24 cellular contexts compared by ENCODE assay signal in genomic region chr16:69118468-69118867, GRCh38. TPM values are rescaled to one million over a fixed set of nuclear protein-coding genes. Genes with fewer than 3 reads are reported as not detected.
DNase-seq lines count a peak whose midpoint lies in the region; ATAC-seq, FAIRE-seq and TF ChIP-seq lines count a peak whose summit lies in the region.
"Had no signal": no experiment of that assay in that cellular context is flagged by ENCODE, and none has a peak within 500 bp of the region (broad histone marks: within the 10 kb centered on the region; RNA-seq: fewer than 3 reads in every experiment).

No MANE protein-coding gene starts in this region.

- H3K4me3 ChIP-seq in Caco-2 (ENCODE audit: low read depth, low read length) (no peak overlapping the region), GM12878 (no peak overlapping the region)
- H3K4me3 ChIP-seq: SJCRH30 had no signal

- intact Hi-C loops in Caco-2 (cut with micrococcal nuclease; ENCODE audit: unreplicated experiment) (no loop called here), GM12878 (cut with micrococcal nuclease; ENCODE audit: unreplicated experiment) (no loop called here)

- SMC1A ChIA-PET in GM12878 (lab: Charles Lee; ENCODE audit: uncharacterized antibody, unreplicated experiment) = no interaction called here

- H3K4me2 ChIP-seq in GM12878 (ENCODE audit: control insufficient read depth, insufficient read depth) = no peak overlapping the region
- H3K4me2 ChIP-seq: KMS-11 had no signal

- no peak for TF ChIP-seq CTCF in Caco-2 (IDR thresholded peaks at IDR 0.05; ENCODE audit: insufficient read depth in 1 of 2, low read depth in 1 of 2, low read length in 1 of 2, severe bottlenecking in 1 of 2, unreplicated experiment in 1 of 2)
- no peak for TF ChIP-seq CTCF in GM12878 (IDR thresholded peaks at IDR 0.05 in 2 of 3, conservative IDR thresholded peaks at IDR 0.05 in 1 of 3; ENCODE audit: control insufficient read depth in 2 of 3, extremely low read depth in 1 of 3, insufficient read depth in 1 of 3, low read depth in 3 of 3, low read length in 3 of 3)
- TF ChIP-seq CTCF in nephron progenitor cell (IDR thresholded peaks at IDR 0.05) = no peak

- ATAC-seq in GM12878 = no peak
- no peak for ATAC-seq in HG03039 (IDR thresholded peaks at IDR 0.05; ENCODE audit: unreplicated experiment)
- ATAC-seq: T-cell had no signal

- BruUV-seq in Caco-2 (replicated peaks; lab: Mats Ljungman, UMichigan) (TSS peak; percentile 28), GM12878 (replicated peaks; lab: Mats Ljungman, UMichigan) (TSS peak; percentile 36)

- H3K4me1 ChIP-seq in Caco-2 (no peaks in the 10 kb centered on the region), GM12878 (ENCODE audit: control insufficient read depth, insufficient read depth, low read length) (no peaks in the 10 kb centered on the region)
- H3K4me1 ChIP-seq: BE2C, SJCRH30 had no signal

- no peak for TF ChIP-seq RAD21 in GM12878 (IDR thresholded peaks at IDR 0.05; ENCODE audit: insufficient read depth, low read depth, low read length)

- DNase-seq in Caco-2 (no peak), GM12878 (ENCODE audit: low read depth, low spot score) (no peak), nephron progenitor cell (no peak), kidney tubule cell (ENCODE audit: low spot score) (no peak)
- DNase-seq: BE2C; DMS79; MV-4-11; NCI-H1105 treated with DMSO at 0.1 percent for 48 hours; NCI-H1694; NCI-H2081; NCI-H2171; NCI-H345; NCI-H524; NCI-H774; NK-92 treated with Interleukin-12 subunit alpha and Interleukin-12 subunit beta, amount 100 ng/mL, for 24 hours; SJCRH30; T-cell had no signal

- in situ Hi-C loops in GM12878 (cut with MboI) = no loop called here

- H3K27me3 Mint-ChIP-seq in Caco-2 (ENCODE audit: insufficient read depth, unreplicated experiment) (no peaks in the 10 kb centered on the region), nephron progenitor cell (ENCODE audit: low read depth, poor library complexity) (no peaks in the 10 kb centered on the region)
- H3K27me3 Mint-ChIP-seq: T-cell had no signal

- no peak for TF ChIP-seq POLR2A in GM12878 (IDR thresholded peaks at IDR 0.05; ENCODE audit: low read depth, low read length)

- RAD21 ChIA-PET in GM12878 (lab: Charles Lee; ENCODE audit: unreplicated experiment) = interaction anchor here (1.3 kb wide), 1 partner anchor 271 kb away, joined by 4 read pairs; no protein-coding TSS in a partner anchor

- H3K27me3 ChIP-seq in Caco-2 (replicated peaks; ENCODE audit: control insufficient read depth, insufficient read depth, low read length) (no peaks in the 10 kb centered on the region), GM12878 (replicated peaks in 1 of 2; ENCODE audit: control insufficient read depth in 2 of 2, insufficient read depth in 2 of 2, low read length in 1 of 2) (no peaks in the 10 kb centered on the region)
- H3K27me3 ChIP-seq: BE2C, SJCRH30 had no signal

- no peaks in the 10 kb centered on the region for H4K20me1 ChIP-seq in GM12878 (ENCODE audit: control insufficient read depth, insufficient read depth)

- no peaks in the 10 kb centered on the region; the same call in none of the 2 replicates for H3K79me2 ChIP-seq in GM12878 (ENCODE audit: control insufficient read depth, insufficient read depth, low read length)

- H3K4me3 Mint-ChIP-seq in Caco-2 (ENCODE audit: unreplicated experiment) = no peak overlapping the region
- no peak overlapping the region for H3K4me3 Mint-ChIP-seq in nephron progenitor cell
- H3K4me3 Mint-ChIP-seq: T-cell had no signal

- CTCF ChIA-PET in Caco-2 (lab: Charles Lee) (no interaction called here), GM12878 (lab: Yijun Ruan, JAX) (interaction anchor here (0.9 to 1.8 kb wide), 7 partner anchors 32 to 598 kb away, joined by 3 to 6 read pairs (median 4); partner anchors contain the start of gene TANGO6)

- no peak overlapping the region for H2AFZ ChIP-seq in GM12878 (ENCODE audit: control insufficient read depth, low read depth, low read length)

- no peak for FAIRE-seq in GM12878 (lab: Jason Lieb, UNC)
- FAIRE-seq: A204.1, H54, RCC 7860 had no signal

- no peaks in the 10 kb centered on the region for H3K9me3 ChIP-seq in Caco-2
- H3K9me3 ChIP-seq in GM12878 (replicated peaks; ENCODE audit: control insufficient read depth, insufficient read depth, low read length) = no peaks in the 10 kb centered on the region
- H3K9me3 ChIP-seq: BE2C, SJCRH30 had no signal

- H3K9me3 Mint-ChIP-seq in Caco-2 (ENCODE audit: unreplicated experiment) (no peaks in the 10 kb centered on the region), nephron progenitor cell (no peaks in the 10 kb centered on the region)
- H3K9me3 Mint-ChIP-seq: T-cell had no signal

- H3K4me1 Mint-ChIP-seq in Caco-2 (ENCODE audit: low read depth, unreplicated experiment) (no peaks in the 10 kb centered on the region), nephron progenitor cell (peaks cover 4% of the 10 kb centered on the region)

- H3K27ac ChIP-seq in GM12878 (ENCODE audit: control insufficient read depth, insufficient read depth) = no peak overlapping the region
- H3K27ac ChIP-seq: HL-60, KMS-11, SJCRH30 had no signal

- WGBS in GM12878 (ENCODE audit: insufficient coverage, insufficient replicate concordance, low lambda C conversion rate, missing lambda C conversion rate) = 97% methylated on average over 2 of the region's 2 CpGs

- no peak for TF ChIP-seq EP300 in GM12878 (IDR thresholded peaks at IDR 0.05; ENCODE audit: borderline replicate concordance in 1 of 2, control insufficient read depth in 1 of 2, low read depth in 2 of 2, low read length in 2 of 2)

- H3K36me3 Mint-ChIP-seq in Caco-2 (ENCODE audit: insufficient read depth, unreplicated experiment) = peaks cover 31% of the 10 kb centered on the region
- H3K36me3 Mint-ChIP-seq in nephron progenitor cell (ENCODE audit: low read depth) = peaks cover 54% of the 10 kb centered on the region

- POLR2A ChIA-PET in Caco-2 (lab: Charles Lee) = no interaction called here
- POLR2A ChIA-PET in GM12878 (lab: Charles Lee) = no interaction called here

- no peak overlapping the region for H3K27ac Mint-ChIP-seq in Caco-2 (ENCODE audit: unreplicated experiment)
- peak overlapping the region; percentile 72 for H3K27ac Mint-ChIP-seq in nephron progenitor cell
- H3K27ac Mint-ChIP-seq: T-cell had no signal

- H3K9ac ChIP-seq in GM12878 (ENCODE audit: control insufficient read depth, insufficient read depth, low read length) = no peak overlapping the region
- H3K9ac ChIP-seq: KMS-11 had no signal

- peaks cover 18% of the 10 kb centered on the region for H3K36me3 ChIP-seq in Caco-2 (ENCODE audit: control insufficient read depth, insufficient read depth, low read length)
- H3K36me3 ChIP-seq in GM12878 (ENCODE audit: control insufficient read depth in 2 of 2, insufficient read depth in 2 of 2, low read length in 1 of 2) = peaks cover 19 to 20% of the 10 kb centered on the region in 2 experiments

RNA-seq across cellular contexts. Expression of gene HAS3, which starts 13.0 kb away (rescaled TPM):
- total RNA-seq in Caco-2 (2022) (8.3 TPM in 2 replicates), GM12878 (2014; rRNA removed) (0.06 TPM in 1 of 2 replicates, not detected in the other), GM12878 (2014; rRNA removed; fragmentation: Illumina TruSeq; extraction: Trizol) (0.05 and 0.13 TPM in 2 replicates), GM12878 (2021) (0.32 and 0.56 TPM in 2 replicates)
- 0.51 and 0.84 TPM in 2 replicates for total RNA-seq in GM12878 (2013; cell fraction: nucleolus; rRNA removed)
- polyA plus RNA-seq in GM12878 (2011; ENCODE audit: low read depth) = 0.21 TPM
- polyA plus RNA-seq in GM12878 (2011; rRNA removed) (0.22 TPM in 2 replicates), GM12878 (2014; fragmentation: Illumina TruSeq; extraction: Trizol) (0.16 and 0.19 TPM in 2 replicates), GM12878 (2014; fragmentation: Nextera tagmentation; extraction: Ambion mirVana) (under 1 TPM in 1 of 2 experiments, not detected in 1; 0.09 TPM), GM12878 (2014; rRNA removed) (0.18 and 0.36 TPM in 2 replicates), GM12878 (2016; fragmentation: Nextera tagmentation; extraction: Ambion mirVana) (under 1 TPM in 1 of 2 experiments, not detected in 1; 0.48 TPM)
- polyA plus RNA-seq in GM12878 (2011; cell fraction: cytosol; rRNA removed) = 0.19 and 0.25 TPM in 2 replicates
- polyA plus RNA-seq in GM12878 (2011; cell fraction: nucleus; rRNA removed) = 0.60 and 0.82 TPM in 2 replicates
- polyA plus RNA-seq in GM12878 (2012) = 0.12 and 0.17 TPM in 2 replicates
- 0.15 and 0.46 TPM in 2 replicates for polyA minus RNA-seq in GM12878 (2011; rRNA and poly(A)+ RNA removed)
- polyA minus RNA-seq in GM12878 (2011; cell fraction: cytosol; rRNA and poly(A)+ RNA removed) = 0.40 TPM in 1 of 2 replicates, not detected in the other
- polyA minus RNA-seq in GM12878 (2011; cell fraction: nucleus; rRNA and poly(A)+ RNA removed) = 0.19 and 0.24 TPM in 2 replicates
- total RNA-seq: HT-29 had no signal

RNA-seq across cellular contexts. Expression of gene CHTF8, which starts 13.9 kb away (rescaled TPM):
- 119 and 124 TPM in 2 replicates for total RNA-seq in Caco-2 (2022)
- 47.3 and 60.4 TPM in 2 replicates for total RNA-seq in GM12878 (2013; cell fraction: nucleolus; rRNA removed)
- 42.0 and 44.1 TPM in 2 replicates for total RNA-seq in GM12878 (2014; rRNA removed)
- total RNA-seq in GM12878 (2014; rRNA removed; fragmentation: Illumina TruSeq; extraction: Trizol) = 91.6 and 93.4 TPM in 2 replicates
- 130 and 133 TPM in 2 replicates for total RNA-seq in GM12878 (2021)
- polyA plus RNA-seq in GM12878 (2011; ENCODE audit: low read depth) = 55.6 TPM
- polyA plus RNA-seq in GM12878 (2011; rRNA removed) = 78.0 and 121 TPM in 2 replicates
- polyA plus RNA-seq in GM12878 (2011; cell fraction: cytosol; rRNA removed) = 164 and 178 TPM in 2 replicates
- 64.6 and 64.7 TPM in 2 replicates for polyA plus RNA-seq in GM12878 (2011; cell fraction: nucleus; rRNA removed)
- polyA plus RNA-seq in GM12878 (2012) = 67.6 and 70.3 TPM in 2 replicates
- polyA plus RNA-seq in GM12878 (2014; fragmentation: Illumina TruSeq; extraction: Trizol) = 136 and 159 TPM in 2 replicates
- polyA plus RNA-seq in GM12878 (2014; fragmentation: Nextera tagmentation; extraction: Ambion mirVana) = 10 to 100 TPM; 18.5 to 52.7 TPM
- polyA plus RNA-seq in GM12878 (2014; rRNA removed) = 146 and 153 TPM in 2 replicates
- polyA plus RNA-seq in GM12878 (2016; fragmentation: Nextera tagmentation; extraction: Ambion mirVana) = 100 to 1,000 TPM; 101 to 103 TPM
- 65.8 and 129 TPM in 2 replicates for polyA minus RNA-seq in GM12878 (2011; rRNA and poly(A)+ RNA removed)
- 37.8 and 41.9 TPM in 2 replicates for polyA minus RNA-seq in GM12878 (2011; cell fraction: cytosol; rRNA and poly(A)+ RNA removed)
- 14.6 and 21.5 TPM in 2 replicates for polyA minus RNA-seq in GM12878 (2011; cell fraction: nucleus; rRNA and poly(A)+ RNA removed)

RNA-seq across cellular contexts. Expression of gene UTP4, which starts 14.0 kb away (rescaled TPM):
- 124 and 126 TPM in 2 replicates for total RNA-seq in Caco-2 (2022)
- total RNA-seq in GM12878 (2013; cell fraction: nucleolus; rRNA removed) = 38.2 and 39.3 TPM in 2 replicates
- 32.4 and 34.6 TPM in 2 replicates for total RNA-seq in GM12878 (2014; rRNA removed)
- 30.9 and 32.5 TPM in 2 replicates for total RNA-seq in GM12878 (2014; rRNA removed; fragmentation: Illumina TruSeq; extraction: Trizol)
- total RNA-seq in GM12878 (2021) = 80.9 and 82.2 TPM in 2 replicates
- polyA plus RNA-seq in GM12878 (2011; ENCODE audit: low read depth) = 37.1 TPM
- 84.0 and 101 TPM in 2 replicates for polyA plus RNA-seq in GM12878 (2011; rRNA removed)
- polyA plus RNA-seq in GM12878 (2011; cell fraction: cytosol; rRNA removed) = 78.8 and 86.9 TPM in 2 replicates
- 75.7 and 80.1 TPM in 2 replicates for polyA plus RNA-seq in GM12878 (2011; cell fraction: nucleus; rRNA removed)
- polyA plus RNA-seq in GM12878 (2012) = 38.1 and 42.2 TPM in 2 replicates
- 97.7 and 111 TPM in 2 replicates for polyA plus RNA-seq in GM12878 (2014; fragmentation: Illumina TruSeq; extraction: Trizol)
- 10 to 100 TPM; 52.5 to 85.8 TPM for polyA plus RNA-seq in GM12878 (2014; fragmentation: Nextera tagmentation; extraction: Ambion mirVana)
- polyA plus RNA-seq in GM12878 (2014; rRNA removed) = 67.5 and 73.4 TPM in 2 replicates
- polyA plus RNA-seq in GM12878 (2016; fragmentation: Nextera tagmentation; extraction: Ambion mirVana) = 100 to 1,000 TPM; 126 to 131 TPM
- 133 and 164 TPM in 2 replicates for polyA minus RNA-seq in GM12878 (2011; rRNA and poly(A)+ RNA removed)
- polyA minus RNA-seq in GM12878 (2011; cell fraction: cytosol; rRNA and poly(A)+ RNA removed) = 25.5 and 45.0 TPM in 2 replicates
- polyA minus RNA-seq in GM12878 (2011; cell fraction: nucleus; rRNA and poly(A)+ RNA removed) = 21.5 and 43.9 TPM in 2 replicates
